In the genomic region with DNA sequence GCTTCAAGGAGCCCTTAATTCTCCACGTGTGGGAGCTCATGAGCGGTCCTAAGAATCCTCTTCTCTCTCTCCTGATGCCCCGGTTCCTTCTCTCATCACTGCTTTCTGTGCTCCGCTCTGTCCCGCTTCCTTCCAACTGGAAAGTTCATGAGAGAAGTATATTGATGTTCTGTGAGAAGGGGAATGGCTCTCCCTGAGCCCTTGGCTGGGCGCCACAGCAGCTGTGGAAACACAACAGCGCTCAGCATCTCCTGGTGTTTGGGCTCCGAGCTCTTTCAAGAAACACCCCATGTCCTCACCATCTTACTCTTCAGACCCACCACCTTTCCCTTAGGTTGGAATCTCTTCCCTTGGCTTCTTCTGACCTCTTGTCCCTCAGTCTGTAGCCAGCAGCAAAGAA, we compare ENCODE assay signal across 16 cellular contexts.
DNase-seq lines count a peak whose midpoint lies in the region; ATAC-seq and TF ChIP-seq lines count a peak whose summit lies in the region.
"Had no signal": no experiment of that assay in that cellular context is flagged by ENCODE, and none has a peak within 500 bp of the region (broad histone marks: within the 10 kb centered on the region; RNA-seq: fewer than 3 reads in every experiment).

No MANE protein-coding gene starts in this region.

- TF ChIP-seq CTCF in breast epithelium (IDR thresholded peaks at IDR 0.05) (no peak), MCF 10A (IDR thresholded peaks at IDR 0.05; ENCODE audit: unreplicated experiment) (no peak), heart left ventricle (IDR thresholded peaks at IDR 0.05) (no peak)

- BruUV-seq in MCF 10A (replicated peaks; lab: Mats Ljungman, UMichigan) = no TSS peak

- no peak overlapping the region for H3K4me3 Mint-ChIP-seq in MCF 10A (ENCODE audit: unreplicated experiment)
- H3K4me3 Mint-ChIP-seq: activated CD4-positive, alpha-beta memory T cell treated with anti-CD3 and anti-CD28 coated beads for 36 hours; T-helper 1 cell treated with Interleukin-12 subunit alpha and Interleukin-12 subunit beta and Interleukin-4 antibody, amounts not matched to agents 30 μg/mL and 1 μg/mL, for 36 hours had no signal

- no peaks in the 10 kb centered on the region for H3K36me3 Mint-ChIP-seq in MCF 10A (ENCODE audit: insufficient read depth, unreplicated experiment)

- TF ChIP-seq POLR2A in breast epithelium (IDR thresholded peaks at IDR 0.05) = no peak
- no peak for TF ChIP-seq POLR2A in heart left ventricle (IDR thresholded peaks at IDR 0.05)

- no peak overlapping the region for H3K4me3 ChIP-seq in breast epithelium
- H3K4me3 ChIP-seq in heart left ventricle = no peak overlapping the region

- no peaks in the 10 kb centered on the region for H3K27me3 Mint-ChIP-seq in MCF 10A (ENCODE audit: insufficient read depth, unreplicated experiment)
- H3K27me3 Mint-ChIP-seq: activated CD4-positive, alpha-beta memory T cell treated with anti-CD3 and anti-CD28 coated beads for 36 hours; progenitor cell of endocrine pancreas had no signal

- CTCF ChIA-PET in MCF 10A (lab: Yijun Ruan, JAX) = no interaction called here

- H3K9me3 Mint-ChIP-seq in MCF 10A (ENCODE audit: unreplicated experiment) = no peaks in the 10 kb centered on the region
- H3K9me3 Mint-ChIP-seq: T-helper 1 cell treated with Interleukin-12 subunit alpha and Interleukin-12 subunit beta and Interleukin-4 antibody, amounts not matched to agents 30 μg/mL and 1 μg/mL, for 36 hours had no signal

- no peak overlapping the region for H3K27ac Mint-ChIP-seq in MCF 10A (ENCODE audit: low read depth, unreplicated experiment)
- H3K27ac Mint-ChIP-seq: activated CD4-positive, alpha-beta memory T cell treated with anti-CD3 and anti-CD28 coated beads for 36 hours; progenitor cell of endocrine pancreas; T-helper 1 cell treated with Interleukin-12 subunit alpha and Interleukin-12 subunit beta and Interleukin-4 antibody, amounts not matched to agents 30 μg/mL and 1 μg/mL, for 36 hours had no signal

- peaks cover 21% of the 10 kb centered on the region for H3K4me1 Mint-ChIP-seq in MCF 10A (ENCODE audit: insufficient read depth, unreplicated experiment)

- peak; percentile 28 to 70 (median 54) for ATAC-seq in heart left ventricle
- no peak for ATAC-seq in GM18502 (IDR thresholded peaks at IDR 0.05; ENCODE audit: poor library complexity, unreplicated experiment)

- WGBS in heart left ventricle, 4 donors = 63 to 75% (median 69%) methylated on average over 8 of the region's 8 CpGs

- H3K9me3 ChIP-seq in breast epithelium = no peaks in the 10 kb centered on the region
- H3K9me3 ChIP-seq in heart left ventricle = peaks cover 0 to 10% (median 0%) of the 10 kb centered on the region in 12 donors

- peak overlapping the region; percentile 25 to 30 for H3K27ac ChIP-seq in breast epithelium
- H3K27ac ChIP-seq in heart left ventricle = peak overlapping the region in 11 of 12 donors; percentile 51 to 80 (median 65)

- H3K36me3 ChIP-seq in breast epithelium = no peaks in the 10 kb centered on the region
- H3K36me3 ChIP-seq in heart left ventricle = peaks cover 0 to 4% (median 0%) of the 10 kb centered on the region in 9 donors

- intact Hi-C loops in breast epithelium (cut with DNase I; ENCODE audit: low total_unique reads) (no loop called here), MCF 10A (cut with micrococcal nuclease) (no loop called here), heart left ventricle (cut with DNase I) (no loop called here), posterior vena cava (cut with DNase I) (no loop called here)

- H3K27me3 ChIP-seq in breast epithelium (no peaks in the 10 kb centered on the region), heart left ventricle (no peaks in the 10 kb centered on the region)

- no peak for DNase-seq in breast epithelium (ENCODE audit: low spot score in 2 of 2)
- no peak for DNase-seq in MCF 10A (ENCODE audit: unreplicated experiment)
- DNase-seq in heart left ventricle = peak; percentile 72 to 90 (median 81)
- DNase-seq in posterior vena cava (ENCODE audit: low spot score) = peak; percentile 86
- no peak for DNase-seq in GM03348 (ENCODE audit: low spot score)
- DNase-seq in SKM-1 (lab: John Stamatoyannopoulos, UW; ENCODE audit: unreplicated experiment) = no peak
- DNase-seq in NCI-H446 (lab: John Stamatoyannopoulos, UW) = no peak
- DNase-seq: activated CD4-positive, alpha-beta memory T cell treated with anti-CD3 and anti-CD28 coated beads for 36 hours; cerebellar nuclear complex; DMS153; foreskin melanocyte; H7; NCI-H1417 treated with DMSO at 0.1 percent for 48 hours had no signal

- peaks cover 0 to 17% of the 10 kb centered on the region in 2 donors for H3K4me1 ChIP-seq in breast epithelium
- H3K4me1 ChIP-seq in heart left ventricle = peaks cover 4 to 43% (median 37%) of the 10 kb centered on the region in 12 donors

- POLR2A ChIA-PET in MCF 10A (lab: Yijun Ruan, JAX) = interaction anchor here (0.6 to 1.4 kb wide), 2 partner anchors 17 to 502 kb away, joined by 3 to 4 read pairs; no protein-coding TSS in a partner anchor

Comparison
In these comparisons a context has a peak if more than half of its experiments do, and no peak if none do; other contexts are left out.
1. DNase-seq: peak in heart left ventricle (5 of 5) and posterior vena cava (single experiment); none in breast epithelium (0 of 2), MCF 10A (single experiment), GM03348 (single experiment), SKM-1 (single experiment) and NCI-H446 (0 of 2).